4 cellular contexts compared by ENCODE assay signal in genomic region chr12:110157539-110157938, GRCh38.
TF ChIP-seq lines count a peak whose summit lies in the region.

No MANE protein-coding gene starts in this region.

TF ChIP-seq in SK-N-SH treated with all-trans-retinoic acid at 6 μM for 48 hours, 23 proteins besides CTCF, POLR2A, EP300 and RAD21:
- TF ChIP-seq ZFP30 (CRISPR knock-in tag; IDR thresholded peaks at IDR 0.05) (peak; percentile 49), ZC3H10 (CRISPR knock-in tag; IDR thresholded peaks at IDR 0.05) (no peak), ZNF8 (CRISPR knock-in tag; IDR thresholded peaks at IDR 0.05) (no peak), RARB (CRISPR knock-in tag; IDR thresholded peaks at IDR 0.05) (no peak), ISL1 (CRISPR knock-in tag; IDR thresholded peaks at IDR 0.05) (no peak)

TF ChIP-seq in SK-N-SH, 30 proteins besides CTCF, POLR2A, EP300 and RAD21:
- no peak for TF ChIP-seq MXI1 (IDR thresholded peaks at IDR 0.05; ENCODE audit: low read depth, low read length)
- no peak for TF ChIP-seq MEF2A (IDR thresholded peaks at IDR 0.05; ENCODE audit: borderline replicate concordance, low read depth)
- no peak for TF ChIP-seq PBX3 (IDR thresholded peaks at IDR 0.05)
- TF ChIP-seq GABPA (IDR thresholded peaks at IDR 0.05; ENCODE audit: low read depth) = no peak
- no peak for TF ChIP-seq RFX5 (IDR thresholded peaks at IDR 0.05; ENCODE audit: low read length)
- TF ChIP-seq FOSL2 (IDR thresholded peaks at IDR 0.05; ENCODE audit: borderline replicate concordance, low read depth) = no peak
- TF ChIP-seq SIN3A (IDR thresholded peaks at IDR 0.05; ENCODE audit: borderline replicate concordance, low read depth, low read length) = no peak
- TF ChIP-seq CHD2 (IDR thresholded peaks at IDR 0.05; ENCODE audit: low read length, partially characterized antibody) = no peak
- TF ChIP-seq ELF1 (IDR thresholded peaks at IDR 0.05) = no peak
- TF ChIP-seq IRF3 (IDR thresholded peaks at IDR 0.05; ENCODE audit: low read depth, low read length) = no peak
- TF ChIP-seq RCOR1 (IDR thresholded peaks at IDR 0.05; ENCODE audit: low read length) = no peak
- TF ChIP-seq TAF1 (IDR thresholded peaks at IDR 0.05; ENCODE audit: borderline replicate concordance, low read depth, low read length) = no peak
- TF ChIP-seq REST (IDR thresholded peaks at IDR 0.05; ENCODE audit: low read depth, low read length) = no peak
- no peak for TF ChIP-seq SMC3 (IDR thresholded peaks at IDR 0.05; ENCODE audit: low read depth, low read length)
- TF ChIP-seq POLR2AphosphoS5 (IDR thresholded peaks at IDR 0.05; ENCODE audit: low read depth, low read length) = no peak
- no peak for TF ChIP-seq JUND (IDR thresholded peaks at IDR 0.05)
TF ChIP-seq in SK-N-SH: peak in this region for 0.

TF ChIP-seq in HEK293, 187 proteins besides CTCF, POLR2A, EP300 and RAD21:
- TF ChIP-seq SETDB1 (IDR thresholded peaks at IDR 0.05; ENCODE audit: insufficient read length, low read length) (peak; percentile 76), ZNF555 (tag by site-specific recombination; conservative IDR thresholded peaks at IDR 0.05) (no peak)
TF ChIP-seq in HEK293: peak in this region for 1.

TF ChIP-seq in GM12878, 131 proteins besides CTCF, POLR2A, EP300 and RAD21:
- TF ChIP-seq ZNF24 (IDR thresholded peaks at IDR 0.05) (no peak), SMC3 (IDR thresholded peaks at IDR 0.05; ENCODE audit: borderline replicate concordance, low read length) (no peak), REST (IDR thresholded peaks at IDR 0.05; ENCODE audit: low read depth, low read length) (no peak), CBX5 (IDR thresholded peaks at IDR 0.05; ENCODE audit: low read depth) (0 out of 2 replicates have a peak, but pooled peaks have one; percentile 65), LARP7 (IDR thresholded peaks at IDR 0.05) (no peak)
